Comparison of ENCODE assay signal across 28 cellular contexts in genomic region chr14:31611778-31612433, GRCh38.
"Had no signal": no experiment of that assay in that cellular context is flagged by ENCODE, and none has a peak within 500 bp of the region (broad histone marks: within the 10 kb centered on the region; RNA-seq: fewer than 3 reads in every experiment).

No MANE protein-coding gene starts in this region.

- H3K4me3 Mint-ChIP-seq: dendritic cell treated with granulocyte-macrophage colony-stimulating factor and Interleukin-4, amounts not matched to agents 40 ng/mL and 50 ng/mL, for 4 days; effector memory CD8-positive, alpha-beta T cell; endodermal cell; mesothelial cell of epicardium; naive thymus-derived CD4-positive, alpha-beta T cell had no signal

- H3K36me3 ChIP-seq: colonic mucosa, esophagus squamous epithelium, gastrocnemius medialis, heart right ventricle, left lung, lower lobe of right lung had no signal

- FAIRE-seq: endometrium, kidney had no signal

- H3K4me1 ChIP-seq: colonic mucosa, esophagus squamous epithelium, gastrocnemius medialis, heart right ventricle, left lung, lower lobe of right lung had no signal

- H3K27ac Mint-ChIP-seq: dendritic cell treated with granulocyte-macrophage colony-stimulating factor and Interleukin-4, amounts not matched to agents 40 ng/mL and 50 ng/mL, for 4 days; effector memory CD8-positive, alpha-beta T cell; endodermal cell; mesothelial cell of epicardium; naive thymus-derived CD4-positive, alpha-beta T cell had no signal

- H3K4me1 Mint-ChIP-seq: endodermal cell, mesothelial cell of epicardium had no signal

- DNase-seq: colonic mucosa; cortex of kidney; effector CD8-positive, alpha-beta T cell; effector memory CD8-positive, alpha-beta T cell; endodermal cell; erythroblast; esophagus squamous epithelium; foreskin fibroblast; foreskin melanocyte; gastrocnemius medialis; glutamatergic neuron; head of caudate nucleus; heart right ventricle; hippocampal formation; islet precursor cell; kidney; kidney glomerular epithelial cell; left colon; left lung; left ventricle myocardium superior; lower lobe of right lung; mesenchymal stem cell; naive thymus-derived CD4-positive, alpha-beta T cell had no signal

- ATAC-seq: effector memory CD8-positive, alpha-beta T cell; esophagus mucosa; gastrocnemius medialis; heart right ventricle; left colon; left lung; left ventricle myocardium superior; lower lobe of right lung; naive thymus-derived CD4-positive, alpha-beta T cell had no signal

- H3K27me3 ChIP-seq: colonic mucosa, esophagus squamous epithelium, gastrocnemius medialis, heart right ventricle, left lung had no signal

- H3K27ac ChIP-seq: colonic mucosa, epithelial cell of prostate, esophagus squamous epithelium, gastrocnemius medialis, heart right ventricle, left lung, lower lobe of right lung had no signal

- H3K9me3 ChIP-seq: colonic mucosa, gastrocnemius medialis, lower lobe of right lung had no signal

- H3K4me3 ChIP-seq: colonic mucosa, esophagus squamous epithelium, gastrocnemius medialis, heart right ventricle, left lung, lower lobe of right lung had no signal

- H3K27me3 Mint-ChIP-seq: dendritic cell treated with granulocyte-macrophage colony-stimulating factor and Interleukin-4, amounts not matched to agents 40 ng/mL and 50 ng/mL, for 4 days; effector memory CD8-positive, alpha-beta T cell; naive thymus-derived CD4-positive, alpha-beta T cell had no signal
